ENCODE assay signal across 24 cellular contexts in genomic region chr2:134527398-134527797, GRCh38.
"Had no signal": no experiment of that assay in that cellular context is flagged by ENCODE, and none has a peak within 500 bp of the region (broad histone marks: within the 10 kb centered on the region; RNA-seq: fewer than 3 reads in every experiment).

No MANE protein-coding gene starts in this region.

- H3K4me3 ChIP-seq: colonic mucosa, pancreas, tibial nerve, uterus had no signal

- H3K27ac ChIP-seq: brain microvascular endothelial cell, colonic mucosa, epithelial cell of prostate, foreskin keratinocyte, neutrophil, pancreas, tibial nerve, uterus had no signal

- H3K36me3 ChIP-seq: brain microvascular endothelial cell, colonic mucosa, neutrophil, pancreas, tibial nerve, uterus had no signal

- H3K4me1 ChIP-seq: colonic mucosa, foreskin keratinocyte, pancreas, tibial nerve, uterus had no signal

- FAIRE-seq: pancreas had no signal

- H3K9me3 ChIP-seq: colonic mucosa, neutrophil, pancreas, tibial nerve, uterus had no signal

- DNase-seq: activated B cell treated with CpG ODN at 0.5 μM for 24 hours; activated CD4-positive, alpha-beta T cell treated with anti-CD3 and anti-CD28 coated beads for 48 hours; activated CD8-positive, alpha-beta T cell treated with anti-CD3 and anti-CD28 coated beads for 36 hours; activated naive CD4-positive, alpha-beta T cell treated with Interleukin-2 at 50 U/mL for 16 hours; activated naive CD8-positive, alpha-beta T cell treated with anti-CD3 and anti-CD28 coated beads, Interleukin-2, amount 10 ng/mL, durations not matched to agents 7 days and 5 days; activated T-cell treated with anti-CD3 and anti-CD28 coated beads, Interleukin-2, amount 50 U/mL, for 1 hour; brain microvascular endothelial cell; colonic mucosa; endodermal cell; foreskin keratinocyte; glutamatergic neuron; kidney glomerular epithelial cell; mesendoderm; pancreas; stimulated activated CD4-positive, alpha-beta T cell treated with anti-CD3 and anti-CD28 coated beads, Interleukin-12 subunit alpha, Interleukin-12 subunit beta, amount 100 ng/mL, for 4 hours; stimulated activated CD4-positive, alpha-beta T cell treated with anti-CD3 and anti-CD28 coated beads, Interleukin-2, amount 100 ng/mL, for 24 hours; stimulated activated naive CD8-positive, alpha-beta T cell treated with anti-CD3 and anti-CD28 coated beads, Interleukin-15, Interleukin-2, amounts not matched to agents 100 U/mL and 50 U/mL, for 24 hours; T-cell; uterus had no signal

- H3K27me3 ChIP-seq: brain microvascular endothelial cell, colonic mucosa, neutrophil, pancreas, uterus had no signal

- ATAC-seq: activated CD8-positive, alpha-beta T cell treated with anti-CD3 and anti-CD28 coated beads for 36 hours; foreskin keratinocyte; natural killer cell treated with Interleukin-12 subunit alpha and Interleukin-12 subunit beta and Interleukin-15 and Interleukin-18, amount 100 ng/mL, for 72 hours; pancreas; sciatic nerve; stimulated activated naive CD8-positive, alpha-beta T cell treated with anti-CD3 and anti-CD28 coated beads, Interleukin-15, Interleukin-2, amounts not matched to agents 100 U/mL and 50 U/mL, for 24 hours; T-cell had no signal
